Comparison of ENCODE assay signal across 19 cellular contexts in the genomic region with DNA sequence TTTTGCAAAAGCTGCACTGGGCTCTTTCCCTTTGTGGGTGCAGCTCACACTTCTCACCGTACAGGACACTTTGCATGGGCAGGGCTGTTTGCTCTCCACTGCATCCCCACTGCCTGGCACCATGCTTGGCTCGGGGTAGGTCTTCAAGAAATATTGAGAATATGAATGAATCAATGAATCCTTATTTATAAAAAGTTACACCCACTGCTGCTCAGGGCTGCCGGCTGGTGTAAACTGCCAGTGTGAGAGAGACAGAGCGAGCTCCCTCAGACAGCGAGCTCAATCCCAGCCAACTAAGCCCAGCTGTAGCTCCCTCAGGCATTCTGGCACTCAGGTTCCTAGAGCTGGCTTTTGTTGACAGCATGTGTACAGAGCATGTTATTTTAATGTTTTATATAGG. TPM values are rescaled to one million over a fixed set of nuclear protein-coding genes. Genes with fewer than 3 reads are reported as not detected.
DNase-seq lines count a peak whose midpoint lies in the region; ATAC-seq and TF ChIP-seq lines count a peak whose summit lies in the region.
"Had no signal": no experiment of that assay in that cellular context is flagged by ENCODE, and none has a peak within 500 bp of the region (broad histone marks: within the 10 kb centered on the region; RNA-seq: fewer than 3 reads in every experiment).

No MANE protein-coding gene starts in this region.

- intact Hi-C loops in left ventricle myocardium inferior (cut with micrococcal nuclease) (no loop called here), stomach (cut with DNase I; ENCODE audit: low total_unique reads) (no loop called here)

- H3K4me3 ChIP-seq in right atrium auricular region, result no peak overlapping the region
- H3K4me3 ChIP-seq in left ventricle myocardium inferior, result no peak overlapping the region
- no peak overlapping the region for H3K4me3 ChIP-seq in Loucy (ENCODE audit: low read length, poor library complexity, severe bottlenecking)
- no peak overlapping the region for H3K4me3 ChIP-seq in stomach
- H3K4me3 ChIP-seq: GM23248, K562 had no signal

- H3K4me2 ChIP-seq in Loucy (ENCODE audit: low read depth, low read length, poor library complexity, severe bottlenecking), result peak overlapping the region; percentile 85

- H2AFZ ChIP-seq in Loucy (ENCODE audit: low read length), result no peak overlapping the region
- H2AFZ ChIP-seq: GM23248 had no signal

- TF ChIP-seq CTCF in right atrium auricular region (IDR thresholded peaks at IDR 0.05), result no peak
- TF ChIP-seq CTCF in left ventricle myocardium inferior (IDR thresholded peaks at IDR 0.05; ENCODE audit: borderline replicate concordance), result no peak
- TF ChIP-seq CTCF in Loucy (conservative IDR thresholded peaks at IDR 0.05; ENCODE audit: low read length), result no peak
- TF ChIP-seq CTCF in stomach (IDR thresholded peaks at IDR 0.05), result no peak

- TF ChIP-seq EP300 in stomach (IDR thresholded peaks at IDR 0.05), result no peak

- 84 to 95% (median 90%) methylated on average over 5 of the region's 5 CpGs for WGBS in stomach, 5 donors

- H4K20me1 ChIP-seq in Loucy (ENCODE audit: insufficient read depth, low read length, poor library complexity, severe bottlenecking), result peaks cover 11% of the 10 kb centered on the region

- H3K9me2 ChIP-seq in Loucy (replicated peaks; ENCODE audit: low read depth, low read length), result no peaks in the 10 kb centered on the region

- H3K27ac ChIP-seq in right atrium auricular region (no peak overlapping the region), left ventricle myocardium inferior (replicated peaks) (no peak overlapping the region), stomach (no peak overlapping the region)
- H3K27ac ChIP-seq: C4-2B, GM23248 had no signal

- DNase-seq in right atrium auricular region (ENCODE audit: low spot score) (peak; percentile 38), left ventricle myocardium inferior (no peak), islet precursor cell (peak; percentile 29), stomach (peak; percentile 8), GM19238 (ENCODE audit: insufficient read length, low spot score) (no peak), DMS114 treated with DMSO at 0.1 percent for 48 hours (lab: John Stamatoyannopoulos, UW; ENCODE audit: unreplicated experiment) (no peak)
- DNase-seq: GM23248, HCEC 1CT, MV-4-11, NCI-H187, NCI-H2107, NCI-H510A treated with DMSO at 0.1 percent for 48 hours, NCI-H82, Right ventricle myocardium superior had no signal

- peaks cover 27% of the 10 kb centered on the region for H3K79me2 ChIP-seq in Loucy (ENCODE audit: insufficient read depth, low read length)

- H3K27me3 ChIP-seq in right atrium auricular region (no peaks in the 10 kb centered on the region), left ventricle myocardium inferior (ENCODE audit: low read depth) (no peaks in the 10 kb centered on the region), Loucy (ENCODE audit: insufficient read depth, low read length, poor library complexity, severe bottlenecking) (no peaks in the 10 kb centered on the region), stomach (no peaks in the 10 kb centered on the region)

- H3F3A ChIP-seq in Loucy (ENCODE audit: low read depth), result no peaks in the 10 kb centered on the region

- H3K36me3 ChIP-seq in right atrium auricular region (no peaks in the 10 kb centered on the region), left ventricle myocardium inferior (peaks cover 6% of the 10 kb centered on the region), Loucy (ENCODE audit: insufficient read depth, low read length) (no peaks in the 10 kb centered on the region), stomach (peaks cover 0 to 35% (median 17%) of the 10 kb centered on the region in 4 donors)

- H3K4me1 ChIP-seq in right atrium auricular region (peaks cover 0 to 32% of the 10 kb centered on the region in 2 donors), left ventricle myocardium inferior (peaks cover 43% of the 10 kb centered on the region), Loucy (ENCODE audit: insufficient read depth, low read length, poor library complexity, severe bottlenecking) (peaks cover 31% of the 10 kb centered on the region), stomach (peaks cover 21 to 48% (median 32%) of the 10 kb centered on the region in 4 donors)

- no peak for ATAC-seq in GM18519 (IDR thresholded peaks at IDR 0.05; ENCODE audit: low FRiP score, unreplicated experiment)
- ATAC-seq: K562, T-cell had no signal

- peaks cover 0 to 5% of the 10 kb centered on the region in 2 donors for H3K9me3 ChIP-seq in right atrium auricular region
- H3K9me3 ChIP-seq in left ventricle myocardium inferior (replicated peaks), result peaks cover 21% of the 10 kb centered on the region
- H3K9me3 ChIP-seq in Loucy (ENCODE audit: insufficient read depth, low read depth, low read length), result no peaks in the 10 kb centered on the region
- H3K9me3 ChIP-seq in stomach, result peaks cover 0 to 5% (median 0%) of the 10 kb centered on the region in 4 donors

- no peak overlapping the region for H3K9ac ChIP-seq in Loucy (ENCODE audit: low read depth, low read length, poor library complexity, severe bottlenecking)
- H3K9ac ChIP-seq: GM23248 had no signal

- no peak for TF ChIP-seq POLR2A in stomach (IDR thresholded peaks at IDR 0.05)

RNA-seq across cellular contexts. Expression of a gene that starts 3.4 kb away (rescaled TPM):
- total RNA-seq in right atrium auricular region, result 10 to 100 TPM; 31.8 to 33.2 TPM
- 21.0 TPM for total RNA-seq in left ventricle myocardium inferior
- total RNA-seq in stomach, result 10 to 100 TPM; 13.6 to 47.8 (median 28.6) TPM
- polyA plus RNA-seq in stomach, result 1 to 10 TPM; 1.5 to 4.5 (median 3.4) TPM

RNA-seq across cellular contexts. Expression of a gene that starts 32.9 kb away (rescaled TPM):
- total RNA-seq in right atrium auricular region, result 10 to 100 TPM; 43.7 to 48.5 TPM
- 45.8 TPM for total RNA-seq in left ventricle myocardium inferior
- 10 to 100 TPM; 26.3 to 44.6 (median 40.0) TPM for total RNA-seq in stomach
- polyA plus RNA-seq in stomach, result 10 to 100 TPM; 27.5 to 87.4 (median 52.7) TPM

Comparison
In these comparisons a context has a peak if more than half of its experiments do, and no peak if none do; other contexts are left out.
1. DNase-seq: peak in right atrium auricular region (single experiment), islet precursor cell (single experiment) and stomach (single experiment); none in left ventricle myocardium inferior (single experiment), GM19238 (single experiment) and DMS114 treated with DMSO at 0.1 percent for 48 hours (single experiment).